18 cellular contexts compared by ENCODE assay signal in the genomic region with DNA sequence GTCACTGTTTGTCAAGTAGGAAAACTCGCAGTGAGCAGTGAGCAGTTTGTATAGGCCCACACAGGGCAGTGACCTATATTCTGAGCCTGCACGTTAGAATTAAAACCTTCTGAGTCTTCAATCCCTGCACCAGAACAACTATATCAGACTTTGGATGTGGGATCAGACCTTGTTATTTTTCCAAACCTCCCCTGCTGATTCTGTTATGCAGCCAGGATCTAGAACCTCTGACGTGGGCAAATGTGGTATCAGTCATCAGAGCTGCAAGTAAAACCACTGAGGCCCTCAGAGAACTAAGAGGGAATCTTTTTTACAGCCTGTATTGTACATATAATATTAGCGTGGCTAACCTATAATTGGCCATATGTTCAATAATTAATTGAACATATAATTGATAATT. TPM values are rescaled to one million over a fixed set of nuclear protein-coding genes. Genes with fewer than 3 reads are reported as not detected.
DNase-seq lines count a peak whose midpoint lies in the region; ATAC-seq and TF ChIP-seq lines count a peak whose summit lies in the region.
"Had no signal": no experiment of that assay in that cellular context is flagged by ENCODE, and none has a peak within 500 bp of the region (broad histone marks: within the 10 kb centered on the region; RNA-seq: fewer than 3 reads in every experiment).

No MANE protein-coding gene starts in this region.

- H3K27me3 ChIP-seq in heart right ventricle: no peaks in the 10 kb centered on the region
- H3K27me3 ChIP-seq: BLaER1, SJSA1 had no signal

- peak; percentile 5 for DNase-seq in HT1080 (ENCODE audit: low read depth)
- DNase-seq in astrocyte of the hippocampus (ENCODE audit: low read depth, low spot score): peak; percentile 60
- peak; percentile 15 for DNase-seq in glomerular visceral epithelial cell (ENCODE audit: extremely low spot score)
- DNase-seq in smooth muscle cell of the brain vasculature (ENCODE audit: low read depth, low spot score): peak; percentile 78
- DNase-seq in SK-N-DZ (ENCODE audit: low spot score): no peak
- no peak for DNase-seq in heart right ventricle
- no peak for DNase-seq in DMS79 treated with DMSO at 0.1 percent for 48 hours (lab: John Stamatoyannopoulos, UW)
- DNase-seq: Caco-2; CD4-positive, alpha-beta memory T cell; Kasumi-1; NCI-H1694; NCI-H2081 treated with DMSO at 0.1 percent for 48 hours; NCI-H446 treated with DMSO at 0.1 percent for 48 hours; NCI-H526 treated with DMSO at 0.1 percent for 48 hours had no signal

- H3K36me3 ChIP-seq in heart right ventricle: no peaks in the 10 kb centered on the region
- H3K36me3 ChIP-seq: BLaER1, SJSA1 had no signal

- no peak for ATAC-seq in heart right ventricle
- ATAC-seq: HCT116, Right ventricle myocardium inferior had no signal

- intact Hi-C loops in heart right ventricle (cut with DNase I): no loop called here

- 80 to 83% methylated on average over 4 of the region's 4 CpGs for WGBS in heart right ventricle, 2 donors

- TF ChIP-seq CTCF in heart right ventricle (IDR thresholded peaks at IDR 0.05): no peak

- H3K9me3 ChIP-seq in heart right ventricle: peaks cover 0 to 12% (median 0%) of the 10 kb centered on the region in 11 donors
- H3K9me3 ChIP-seq: SJSA1 had no signal

- H3K4me3 ChIP-seq in heart right ventricle: no peak overlapping the region
- H3K4me3 ChIP-seq: BLaER1, SJSA1 had no signal

- H3K4me1 ChIP-seq in heart right ventricle: no peaks in the 10 kb centered on the region

- H3K27ac ChIP-seq in heart right ventricle: no peak overlapping the region
- H3K27ac ChIP-seq: BLaER1 had no signal

RNA-seq across cellular contexts. Expression of gene AKAP7, which starts 32.0 kb away (rescaled TPM):
- total RNA-seq in HT1080 (2014; rRNA removed; shearing (Covaris generic)): 3.8 and 9.6 TPM in 2 replicates
- 9.6 and 10.7 TPM in 2 replicates for polyA plus RNA-seq in HT1080 (2015; cell fraction: cytosol; rRNA removed)
- polyA plus RNA-seq in HT1080 (2015; cell fraction: nucleus; rRNA removed): 3.5 and 3.9 TPM in 2 replicates
- not detected in 2 replicates for polyA plus RNA-seq in SK-N-DZ (2014; cell fraction: cytosol; rRNA removed)
- polyA plus RNA-seq in SK-N-DZ (2014; cell fraction: nucleus; rRNA removed): 0.88 TPM in 1 of 2 replicates, not detected in the other
- 10 to 100 TPM in 5 of 10 donors, 1 to 10 TPM in 5; 6.7 to 15.4 (median 10.2) TPM for total RNA-seq in heart right ventricle
- 1 to 10 TPM; 1.8 to 3.5 TPM for polyA plus RNA-seq in heart right ventricle

RNA-seq across cellular contexts. Expression of gene EPB41L2, which starts 40.3 kb away (rescaled TPM):
- 17.7 and 32.5 TPM in 2 replicates for total RNA-seq in HT1080 (2014; rRNA removed; shearing (Covaris generic))
- 51.8 and 67.6 TPM in 2 replicates for polyA plus RNA-seq in HT1080 (2015; cell fraction: cytosol; rRNA removed)
- polyA plus RNA-seq in HT1080 (2015; cell fraction: nucleus; rRNA removed): 159 and 177 TPM in 2 replicates
- polyA plus RNA-seq in SK-N-DZ (2014; cell fraction: cytosol; rRNA removed): 13.6 and 15.4 TPM in 2 replicates
- polyA plus RNA-seq in SK-N-DZ (2014; cell fraction: nucleus; rRNA removed): 45.1 and 84.9 TPM in 2 replicates
- 10 to 100 TPM; 46.1 to 98.6 (median 55.7) TPM for total RNA-seq in heart right ventricle
- 10 to 100 TPM; 18.0 to 54.8 TPM for polyA plus RNA-seq in heart right ventricle

Comparison
In these comparisons a context has a peak if more than half of its experiments do, and no peak if none do; other contexts are left out.
1. DNase-seq: peak in HT1080 (single experiment), astrocyte of the hippocampus (single experiment), glomerular visceral epithelial cell (single experiment) and smooth muscle cell of the brain vasculature (single experiment); none in SK-N-DZ (single experiment), heart right ventricle (0 of 2) and DMS79 treated with DMSO at 0.1 percent for 48 hours (single experiment).